Comparison of ENCODE assay signal across 18 cellular contexts in the genomic region with DNA sequence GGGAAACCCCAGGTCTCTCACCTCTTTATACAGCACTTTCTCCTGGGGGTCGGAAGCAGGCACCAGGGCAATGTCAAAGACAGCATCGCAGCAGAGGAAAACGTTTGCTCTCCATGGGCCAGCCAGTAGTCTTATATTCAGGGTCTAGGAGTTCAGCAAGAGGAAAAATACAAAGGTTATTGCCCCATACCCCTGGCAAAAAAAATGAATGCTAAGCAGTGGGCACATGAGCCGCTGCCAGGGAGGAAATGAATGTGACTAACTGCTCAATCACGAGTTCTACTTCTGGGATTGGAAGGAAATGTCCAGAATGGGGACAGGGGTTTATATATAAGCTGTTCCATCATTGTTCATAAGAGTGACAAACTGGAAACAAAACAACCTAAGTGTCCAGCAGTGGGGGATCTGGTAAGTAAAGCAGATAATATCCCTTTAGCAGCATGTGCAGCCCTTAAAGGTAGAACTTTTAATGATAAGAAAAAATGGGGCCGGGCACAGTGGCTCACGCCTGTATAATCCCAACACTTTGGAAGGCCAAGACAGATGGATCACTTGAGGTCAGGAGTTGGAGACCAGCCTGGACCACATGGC. TPM values are rescaled to one million over a fixed set of nuclear protein-coding genes. Genes with fewer than 3 reads are reported as not detected.
DNase-seq lines count a peak whose midpoint lies in the region; ATAC-seq and TF ChIP-seq lines count a peak whose summit lies in the region.
"Had no signal": no experiment of that assay in that cellular context is flagged by ENCODE, and none has a peak within 500 bp of the region (broad histone marks: within the 10 kb centered on the region; RNA-seq: fewer than 3 reads in every experiment).

No MANE protein-coding gene starts in this region.

- H4K20me1 ChIP-seq in PC-3 (ENCODE audit: low read length), result no peaks in the 10 kb centered on the region

- H3K36me3 Mint-ChIP-seq in MCF 10A (ENCODE audit: insufficient read depth, unreplicated experiment), result no peaks in the 10 kb centered on the region
- H3K36me3 Mint-ChIP-seq: memory B cell, natural killer cell had no signal

- BruUV-seq in MCF 10A (replicated peaks; lab: Mats Ljungman, UMichigan), result no TSS peak
- BruUV-seq in PC-3 (replicated peaks; lab: Mats Ljungman, UMichigan), result no TSS peak

- peak; percentile 50 for DNase-seq in MCF 10A (ENCODE audit: unreplicated experiment)
- no peak for DNase-seq in breast epithelium (ENCODE audit: low spot score in 2 of 2)
- DNase-seq in PC-3, result peak; percentile 55
- no peak for DNase-seq in heart right ventricle
- no peak for DNase-seq in NCI-H748 (lab: John Stamatoyannopoulos, UW; ENCODE audit: unreplicated experiment)
- DNase-seq in effector CD4-positive, alpha-beta T cell, result no peak
- DNase-seq in NCI-H2227 (lab: John Stamatoyannopoulos, UW; ENCODE audit: unreplicated experiment), result no peak
- DNase-seq: 8988T; activated CD4-positive, alpha-beta T cell treated with anti-CD3 and anti-CD28 coated beads for 48 hours; activated naive CD4-positive, alpha-beta T cell treated with Interleukin-2 at 50 U/mL for 16 hours; anterior cingulate cortex; KG1; natural killer cell; NCI-H1436 treated with DMSO at 0.1 percent for 48 hours; spleen had no signal

- no peak overlapping the region for H3K27ac ChIP-seq in breast epithelium
- H3K27ac ChIP-seq in PC-3 (ENCODE audit: low read length), result no peak overlapping the region
- H3K27ac ChIP-seq in heart right ventricle, result peak overlapping the region in 1 of 10 donors; percentile 62
- H3K27ac ChIP-seq: C4-2B had no signal

- no peak overlapping the region for H3K27ac Mint-ChIP-seq in MCF 10A (ENCODE audit: low read depth, unreplicated experiment)
- H3K27ac Mint-ChIP-seq: memory B cell, natural killer cell had no signal

- H3K27me3 ChIP-seq in breast epithelium (peaks cover 0 to 22% of the 10 kb centered on the region in 2 donors), PC-3 (ENCODE audit: low read length) (no peaks in the 10 kb centered on the region), heart right ventricle (peaks cover 0 to 16% (median 3%) of the 10 kb centered on the region in 7 donors)

- 0 out of 2 replicates have a peak overlapping the region, but pooled peaks have one; percentile 11 for H3K4me2 ChIP-seq in PC-3 (ENCODE audit: low read length)

- peaks cover 6% of the 10 kb centered on the region for H3K4me1 Mint-ChIP-seq in MCF 10A (ENCODE audit: insufficient read depth, unreplicated experiment)
- H3K4me1 Mint-ChIP-seq: memory B cell had no signal

- POLR2A ChIA-PET in MCF 10A (lab: Yijun Ruan, JAX), result no interaction called here
- POLR2A ChIA-PET in PC-3 (lab: Charles Lee; ENCODE audit: unreplicated experiment), result no interaction called here

- no peaks in the 10 kb centered on the region for H3K9me3 Mint-ChIP-seq in MCF 10A (ENCODE audit: unreplicated experiment)
- H3K9me3 Mint-ChIP-seq: memory B cell, natural killer cell had no signal

- TF ChIP-seq POLR2A in breast epithelium (IDR thresholded peaks at IDR 0.05), result no peak

- no peaks in the 10 kb centered on the region for H3K79me2 ChIP-seq in PC-3 (ENCODE audit: low read length)

- H3K4me1 ChIP-seq in breast epithelium (no peaks in the 10 kb centered on the region), PC-3 (ENCODE audit: insufficient read depth, low read length) (peaks cover 28% of the 10 kb centered on the region), heart right ventricle (peaks cover 0 to 9% (median 0%) of the 10 kb centered on the region in 9 donors)

- no peak overlapping the region for H2AFZ ChIP-seq in PC-3 (ENCODE audit: low read length)

- no peak overlapping the region for H3K9ac ChIP-seq in PC-3 (ENCODE audit: low read length)

- no peaks in the 10 kb centered on the region for H3K9me2 ChIP-seq in PC-3 (replicated peaks; ENCODE audit: low read length)

- no peaks in the 10 kb centered on the region for H3F3A ChIP-seq in PC-3 (ENCODE audit: low read length, unreplicated experiment)

- ATAC-seq in PC-3 (0 out of 2 replicates have a peak, but pooled peaks have one; percentile 12), heart right ventricle (peak in 7 of 8 donors; percentile 14 to 72 (median 54)), HG03175 (IDR thresholded peaks at IDR 0.05; ENCODE audit: unreplicated experiment) (no peak)
- ATAC-seq: natural killer cell had no signal

- H3K4me3 ChIP-seq in breast epithelium (peak overlapping the region in 1 of 3 donors; percentile 25), PC-3 (ENCODE audit: low read length) (no peak overlapping the region), heart right ventricle (peak overlapping the region in 1 of 10 donors; percentile 40)
- H3K4me3 ChIP-seq: spleen had no signal

- TF ChIP-seq CTCF in MCF 10A (IDR thresholded peaks at IDR 0.05; ENCODE audit: unreplicated experiment) (no peak), breast epithelium (IDR thresholded peaks at IDR 0.05) (no peak), PC-3 (conservative IDR thresholded peaks at IDR 0.05; ENCODE audit: low read depth, low read length) (no peak), heart right ventricle (IDR thresholded peaks at IDR 0.05) (no peak)

- H3K36me3 ChIP-seq in breast epithelium (no peaks in the 10 kb centered on the region), PC-3 (ENCODE audit: low read depth, low read length) (no peaks in the 10 kb centered on the region), heart right ventricle (no peaks in the 10 kb centered on the region)
- H3K36me3 ChIP-seq: spleen had no signal

- H3K4me3 Mint-ChIP-seq in MCF 10A (ENCODE audit: unreplicated experiment), result no peak overlapping the region
- H3K4me3 Mint-ChIP-seq: memory B cell, natural killer cell had no signal

- 66 to 73% methylated on average over 7 of the region's 7 CpGs for WGBS in heart right ventricle, 2 donors

- no peaks in the 10 kb centered on the region for H3K9me3 ChIP-seq in breast epithelium
- no peaks in the 10 kb centered on the region for H3K9me3 ChIP-seq in PC-3 (ENCODE audit: low read length)
- H3K9me3 ChIP-seq in heart right ventricle, result no peaks in the 10 kb centered on the region
- H3K9me3 ChIP-seq: spleen had no signal

- intact Hi-C loops in MCF 10A (cut with micrococcal nuclease), result no loop called here
- intact Hi-C loops in breast epithelium (cut with DNase I; ENCODE audit: low total_unique reads), result no loop called here
- intact Hi-C loops in PC-3 (cut with micrococcal nuclease), result loop anchor here (2.0 to 5.0 kb wide), 4 partner anchors 43 to 420 kb away; no protein-coding TSS in a partner anchor
- intact Hi-C loops in heart right ventricle (cut with DNase I), result loop anchor here in 9 of 10 donors (2.0 to 10.0 kb wide), 6 partner anchors 293 to 423 kb away; no protein-coding TSS in a partner anchor

- no peaks in the 10 kb centered on the region for H3K27me3 Mint-ChIP-seq in MCF 10A (ENCODE audit: insufficient read depth, unreplicated experiment)
- H3K27me3 Mint-ChIP-seq: memory B cell had no signal

- CTCF ChIA-PET in MCF 10A (lab: Yijun Ruan, JAX) (interaction anchor here (0.6 to 2.8 kb wide), 21 partner anchors 8 to 717 kb away, joined by 3 to 14 read pairs (median 3); partner anchors contain the start of gene TCTN1), PC-3 (lab: Charles Lee) (interaction anchor here (0.6 kb wide), 1 partner anchor 214 kb away, joined by 3 read pairs; no protein-coding TSS in a partner anchor)

RNA-seq across cellular contexts. Expression of gene PHETA1, which starts 53.9 kb away (rescaled TPM):
- 3.4 and 4.0 TPM in 2 replicates for total RNA-seq in MCF 10A (2022)
- 10 to 100 TPM in 2 of 3 donors, 1 to 10 TPM in 1; 6.6 to 10.9 (median 10.2) TPM for total RNA-seq in breast epithelium
- 18.6 and 22.8 TPM in 2 replicates for total RNA-seq in PC-3 (2014; rRNA removed)
- 10 to 100 TPM; 11.9 to 41.6 (median 18.6) TPM for total RNA-seq in heart right ventricle
- polyA plus RNA-seq in heart right ventricle, result 10 to 100 TPM; 16.9 to 24.1 TPM

Comparison
In these comparisons a context has a peak if more than half of its experiments do, and no peak if none do; other contexts are left out.
1. DNase-seq: peak in MCF 10A (single experiment) and PC-3 (single experiment); none in breast epithelium (0 of 2), heart right ventricle (0 of 2), NCI-H748 (single experiment), effector CD4-positive, alpha-beta T cell (single experiment) and NCI-H2227 (single experiment).
2. intact Hi-C loops: an anchor here in PC-3 (2.0 to 5.0 kb wide) and heart right ventricle (2.0 to 10.0 kb wide); none called in MCF 10A and breast epithelium.